ENCODE assay signal across 18 cellular contexts in genomic region chr15:67480741-67481140, GRCh38.
"Had no signal": no experiment of that assay in that cellular context is flagged by ENCODE, and none has a peak within 500 bp of the region (broad histone marks: within the 10 kb centered on the region; RNA-seq: fewer than 3 reads in every experiment).

No MANE protein-coding gene starts in this region.

- FAIRE-seq: kidney had no signal

- H3K27me3 ChIP-seq: esophagus squamous epithelium, hepatocyte, neural progenitor cell, ovary, tibial artery, upper lobe of left lung, uterus had no signal

- H3K4me3 ChIP-seq: esophagus squamous epithelium, hepatocyte, lower lobe of right lung, neural progenitor cell, ovary, smooth muscle cell, tibial artery, upper lobe of left lung, uterus had no signal

- H2AFZ ChIP-seq: hepatocyte, neural progenitor cell had no signal

- H3K27ac ChIP-seq: esophagus squamous epithelium, hepatocyte, lower lobe of right lung, neural progenitor cell, ovary, tibial artery, upper lobe of left lung, uterus had no signal

- H3K4me2 ChIP-seq: hepatocyte, neural progenitor cell, smooth muscle cell had no signal

- H3K9me3 ChIP-seq: esophagus squamous epithelium, lower lobe of right lung, ovary, tibial artery, upper lobe of left lung, uterus had no signal

- H3K9ac ChIP-seq: neural progenitor cell had no signal

- H3K4me1 ChIP-seq: esophagus squamous epithelium, lower lobe of right lung, neural progenitor cell, tibial artery, upper lobe of left lung, uterus had no signal

- DNase-seq: effector memory CD8-positive, alpha-beta T cell; esophagus squamous epithelium; foreskin melanocyte; kidney; left cardiac atrium; left ventricle myocardium inferior; lower lobe of right lung; midbrain; ovary; right cardiac atrium; stimulated activated CD4-positive, alpha-beta T cell treated with anti-CD3 and anti-CD28 coated beads, Interleukin-2, amount 100 ng/mL, for 48 hours; stimulated activated naive CD8-positive, alpha-beta T cell treated with anti-CD3 and anti-CD28 coated beads, Interleukin-15, Interleukin-2, amounts not matched to agents 100 U/mL and 50 U/mL, for 24 hours; tibial artery; upper lobe of left lung; uterus had no signal

- H3K79me2 ChIP-seq: hepatocyte had no signal

- H3K36me3 ChIP-seq: esophagus squamous epithelium, left ventricle myocardium inferior, lower lobe of right lung, neural progenitor cell, ovary, tibial artery, upper lobe of left lung, uterus had no signal
